In genomic region chr1:59055908-59056719, GRCh38 we compare ENCODE assay signal across 18 cellular contexts.
A peak's percentile ranks its signal among the peaks of the same experiment; 100 is the strongest.
DNase-seq lines count a peak whose midpoint lies in the region; ATAC-seq and TF ChIP-seq lines count a peak whose summit lies in the region.
"Had no signal": no experiment of that assay in that cellular context is flagged by ENCODE, and none has a peak within 500 bp of the region (broad histone marks: within the 10 kb centered on the region; RNA-seq: fewer than 3 reads in every experiment).

No MANE protein-coding gene starts in this region.

- no peak overlapping the region for H3K4me3 Mint-ChIP-seq in activated CD4-positive, alpha-beta T cell treated with anti-CD3 and anti-CD28 coated beads, Interleukin-2, amount 10 ng/mL, durations not matched to agents 24 days and 14 days
- H3K4me3 Mint-ChIP-seq: activated CD4-positive, alpha-beta T cell treated with anti-CD3 and anti-CD28 coated beads for 36 hours; activated naive CD8-positive, alpha-beta T cell treated with anti-CD3 and anti-CD28 coated beads, Interleukin-2, amount 50 U/mL, for 24 hours; activated T-cell treated with anti-CD3 and anti-CD28 coated beads, Interleukin-2, amount 50 U/mL, for 24 hours; dendritic cell treated with granulocyte-macrophage colony-stimulating factor and Interleukin-4, amounts not matched to agents 40 ng/mL and 50 ng/mL, for 4 days; naive thymus-derived CD4-positive, alpha-beta T cell; T-cell had no signal

- H3K9me3 ChIP-seq in mammary epithelial cell (replicated peaks; ENCODE audit: insufficient read depth, low read length) (no peaks in the 10 kb centered on the region), right lobe of liver (no peaks in the 10 kb centered on the region), stomach smooth muscle (ENCODE audit: control insufficient read depth in 2 of 2, low read length in 2 of 2) (no peaks in the 10 kb centered on the region), colonic mucosa (no peaks in the 10 kb centered on the region)

- no peak overlapping the region for H3K27ac Mint-ChIP-seq in activated CD4-positive, alpha-beta T cell treated with anti-CD3 and anti-CD28 coated beads, Interleukin-2, amount 10 ng/mL, durations not matched to agents 24 days and 14 days
- H3K27ac Mint-ChIP-seq: activated CD4-positive, alpha-beta T cell treated with anti-CD3 and anti-CD28 coated beads for 36 hours; activated naive CD8-positive, alpha-beta T cell treated with anti-CD3 and anti-CD28 coated beads, Interleukin-2, amount 50 U/mL, for 24 hours; activated T-cell treated with anti-CD3 and anti-CD28 coated beads, Interleukin-2, amount 50 U/mL, for 24 hours; T-cell had no signal

- DNase-seq in NCI-H2029 (lab: John Stamatoyannopoulos, UW) (peak; percentile 21), mammary epithelial cell (no peak), right lobe of liver (no peak), colonic mucosa (no peak), putamen (ENCODE audit: low spot score) (no peak)
- no peak for DNase-seq in activated CD4-positive, alpha-beta T cell treated with anti-CD3 and anti-CD28 coated beads, Interleukin-2, amount 10 ng/mL, durations not matched to agents 24 days and 14 days
- DNase-seq in activated CD4-positive, alpha-beta T cell treated with anti-CD3 and anti-CD28 coated beads for 1 hour: no peak
- DNase-seq: activated CD4-positive, alpha-beta T cell treated with anti-CD3 and anti-CD28 coated beads for 36 hours; activated naive CD8-positive, alpha-beta T cell treated with anti-CD3 and anti-CD28 coated beads, Interleukin-2, amount 50 U/mL, for 24 hours; activated T-cell treated with anti-CD3 and anti-CD28 coated beads, Interleukin-2, amount 50 U/mL, for 24 hours; DMS79; foreskin melanocyte; naive thymus-derived CD4-positive, alpha-beta T cell; NCI-H1092; NCI-H446 treated with DMSO at 0.1 percent for 48 hours; T-cell had no signal

- intact Hi-C loops in mammary epithelial cell (cut with micrococcal nuclease): no loop called here
- intact Hi-C loops in right lobe of liver (cut with DNase I): no loop called here
- intact Hi-C loops in activated CD4-positive, alpha-beta T cell treated with anti-CD3 and anti-CD28 coated beads, Interleukin-2, amount 10 ng/mL, durations not matched to agents 24 days and 14 days (cut with micrococcal nuclease): no loop called here
- intact Hi-C loops in colonic mucosa (cut with DNase I): no loop called here

- no peaks in the 10 kb centered on the region for H3K79me2 ChIP-seq in mammary epithelial cell (ENCODE audit: insufficient read depth, low read length)

- no peaks in the 10 kb centered on the region for H3K27me3 Mint-ChIP-seq in activated CD4-positive, alpha-beta T cell treated with anti-CD3 and anti-CD28 coated beads, Interleukin-2, amount 10 ng/mL, durations not matched to agents 24 days and 14 days
- H3K27me3 Mint-ChIP-seq: activated CD4-positive, alpha-beta T cell treated with anti-CD3 and anti-CD28 coated beads for 36 hours; activated naive CD8-positive, alpha-beta T cell treated with anti-CD3 and anti-CD28 coated beads, Interleukin-2, amount 50 U/mL, for 24 hours; activated T-cell treated with anti-CD3 and anti-CD28 coated beads, Interleukin-2, amount 50 U/mL, for 24 hours; T-cell had no signal

- H3K4me1 ChIP-seq in mammary epithelial cell (ENCODE audit: insufficient read depth, low read length): no peaks in the 10 kb centered on the region
- peaks cover 0 to 25% (median 7%) of the 10 kb centered on the region in 4 donors for H3K4me1 ChIP-seq in right lobe of liver
- H3K4me1 ChIP-seq in stomach smooth muscle (ENCODE audit: control insufficient read depth, insufficient read depth, low read length): peaks cover 25% of the 10 kb centered on the region
- H3K4me1 ChIP-seq in colonic mucosa: no peaks in the 10 kb centered on the region

- peaks cover 16% of the 10 kb centered on the region for H3K4me1 Mint-ChIP-seq in activated CD4-positive, alpha-beta T cell treated with anti-CD3 and anti-CD28 coated beads, Interleukin-2, amount 10 ng/mL, durations not matched to agents 24 days and 14 days
- H3K4me1 Mint-ChIP-seq: activated CD4-positive, alpha-beta T cell treated with anti-CD3 and anti-CD28 coated beads for 36 hours had no signal

- dilution Hi-C loops in mammary epithelial cell (cut with HindIII; ENCODE audit: low sequenced_read_pairs): no loop called here

- no TSS peak for BruUV-seq in mammary epithelial cell (replicated peaks; lab: Mats Ljungman, UMichigan)

- in situ Hi-C loops in mammary epithelial cell (cut with MboI; ENCODE audit: low sequenced_read_pairs in 2 of 2): no loop called here

- H4K20me1 ChIP-seq in mammary epithelial cell (ENCODE audit: insufficient read depth, low read length): no peaks in the 10 kb centered on the region

- WGBS in mammary epithelial cell (ENCODE audit: low coverage, missing lambda C conversion rate): 48% methylated on average over 7 of the region's 7 CpGs
- 59% methylated on average over 7 of the region's 7 CpGs for WGBS in right lobe of liver (ENCODE audit: insufficient coverage, low coverage, low lambda C conversion rate, missing lambda C conversion rate)

- TF ChIP-seq POLR2A in right lobe of liver (IDR thresholded peaks at IDR 0.05): no peak

- H3K36me3 ChIP-seq in mammary epithelial cell (ENCODE audit: insufficient read depth, low read length): no peaks in the 10 kb centered on the region
- no peaks in the 10 kb centered on the region for H3K36me3 ChIP-seq in right lobe of liver
- H3K36me3 ChIP-seq in stomach smooth muscle (ENCODE audit: control insufficient read depth in 2 of 2, insufficient read depth in 2 of 2, low read length in 2 of 2): no peaks in the 10 kb centered on the region
- no peaks in the 10 kb centered on the region for H3K36me3 ChIP-seq in colonic mucosa

- H3K27me3 ChIP-seq in mammary epithelial cell (ENCODE audit: insufficient read depth, low read length): no peaks in the 10 kb centered on the region
- H3K27me3 ChIP-seq in right lobe of liver: no peaks in the 10 kb centered on the region
- no peaks in the 10 kb centered on the region for H3K27me3 ChIP-seq in stomach smooth muscle (ENCODE audit: control insufficient read depth in 1 of 2, insufficient read depth in 2 of 2, low read length in 2 of 2)
- no peaks in the 10 kb centered on the region for H3K27me3 ChIP-seq in colonic mucosa

- H2AFZ ChIP-seq in mammary epithelial cell (ENCODE audit: low read depth, low read length): peak overlapping the region; percentile 71

- TF ChIP-seq CTCF in mammary epithelial cell (conservative IDR thresholded peaks at IDR 0.05 in 1 of 2, IDR thresholded peaks at IDR 0.05 in 1 of 2; ENCODE audit: extremely low read depth in 1 of 2, insufficient read depth in 1 of 2, low read depth in 1 of 2, low read length in 2 of 2): no peak
- TF ChIP-seq CTCF in right lobe of liver (IDR thresholded peaks at IDR 0.05): no peak
- no peak for TF ChIP-seq CTCF in colonic mucosa (IDR thresholded peaks at IDR 0.05)

- ATAC-seq in right lobe of liver: peak in 3 of 4 donors; percentile 4 to 29 (median 17)
- ATAC-seq: activated CD4-positive, alpha-beta T cell treated with anti-CD3 and anti-CD28 coated beads for 36 hours; activated naive CD8-positive, alpha-beta T cell treated with anti-CD3 and anti-CD28 coated beads, Interleukin-2, amount 50 U/mL, for 24 hours; naive thymus-derived CD4-positive, alpha-beta T cell; T-cell had no signal

- H3K4me2 ChIP-seq in mammary epithelial cell (ENCODE audit: insufficient read depth, low read depth, low read length): no peak overlapping the region

- H3K4me3 ChIP-seq in mammary epithelial cell (replicated peaks in 1 of 3; ENCODE audit: insufficient read depth in 1 of 3, low read depth in 2 of 3, low read length in 3 of 3): no peak overlapping the region
- H3K4me3 ChIP-seq in right lobe of liver: no peak overlapping the region
- no peak overlapping the region for H3K4me3 ChIP-seq in stomach smooth muscle (ENCODE audit: low read length in 2 of 2)
- H3K4me3 ChIP-seq in colonic mucosa: no peak overlapping the region

- H3K9ac ChIP-seq in mammary epithelial cell (ENCODE audit: insufficient read depth, low read length) (no peak overlapping the region), stomach smooth muscle (ENCODE audit: low read length in 2 of 2) (peak overlapping the region in 1 of 2 donors; percentile 36), colonic mucosa (ENCODE audit: low read depth in 2 of 2, low read length in 2 of 2) (no peak overlapping the region)

- CTCF ChIA-PET in mammary epithelial cell (lab: Charles Lee; ENCODE audit: low non-redundant PET): no interaction called here

- no peak overlapping the region for H3K27ac ChIP-seq in mammary epithelial cell (ENCODE audit: insufficient read depth, low read depth, low read length)
- H3K27ac ChIP-seq in right lobe of liver: no peak overlapping the region
- H3K27ac ChIP-seq in stomach smooth muscle (ENCODE audit: low read length): peak overlapping the region; percentile 82
- no peak overlapping the region for H3K27ac ChIP-seq in colonic mucosa

- peaks cover 8% of the 10 kb centered on the region for H3K9me3 Mint-ChIP-seq in activated CD4-positive, alpha-beta T cell treated with anti-CD3 and anti-CD28 coated beads, Interleukin-2, amount 10 ng/mL, durations not matched to agents 24 days and 14 days
- H3K9me3 Mint-ChIP-seq: activated T-cell treated with anti-CD3 and anti-CD28 coated beads, Interleukin-2, amount 50 U/mL, for 24 hours; dendritic cell treated with granulocyte-macrophage colony-stimulating factor and Interleukin-4, amounts not matched to agents 40 ng/mL and 50 ng/mL, for 4 days had no signal

- peaks cover 9% of the 10 kb centered on the region for H3K36me3 Mint-ChIP-seq in activated CD4-positive, alpha-beta T cell treated with anti-CD3 and anti-CD28 coated beads, Interleukin-2, amount 10 ng/mL, durations not matched to agents 24 days and 14 days (ENCODE audit: low read depth)
- H3K36me3 Mint-ChIP-seq: T-cell had no signal
